Comparison of ENCODE assay signal across 1 cellular context in genomic region chr20:62064788-62065668, GRCh38.
TF ChIP-seq lines count a peak whose summit lies in the region.

No MANE protein-coding gene starts in this region.

TF ChIP-seq in GM23338, 12 proteins besides CTCF, POLR2A, EP300 and RAD21 (continued from another document):
- TF ChIP-seq ZNF462 (CRISPR knock-in tag; IDR thresholded peaks at IDR 0.05) (no peak), EZH2 (IDR thresholded peaks at IDR 0.05; ENCODE audit: low read depth, unreplicated experiment) (no peak)
